9 cellular contexts compared by ENCODE assay signal in genomic region chr19:1098177-1099051, GRCh38. TPM values are rescaled to one million over a fixed set of nuclear protein-coding genes. Genes with fewer than 3 reads are reported as not detected.
DNase-seq lines count a peak whose midpoint lies in the region; ATAC-seq and TF ChIP-seq lines count a peak whose summit lies in the region.
"Had no signal": no experiment of that assay in that cellular context is flagged by ENCODE, and none has a peak within 500 bp of the region (broad histone marks: within the 10 kb centered on the region; RNA-seq: fewer than 3 reads in every experiment).

No MANE protein-coding gene starts in this region.

- H3K27ac Mint-ChIP-seq in stimulated activated naive CD8-positive, alpha-beta T cell treated with anti-CD3 and anti-CD28 coated beads, Interleukin-15, Interleukin-2, amounts not matched to agents 100 ng/mL and 50 ng/mL, for 24 hours = peak overlapping the region; percentile 84

- no peak overlapping the region for H3K4me3 ChIP-seq in ascending aorta
- no peak overlapping the region for H3K4me3 ChIP-seq in mucosa of descending colon

- H3K27me3 ChIP-seq in ascending aorta = no peaks in the 10 kb centered on the region

- no peaks in the 10 kb centered on the region for H3K36me3 ChIP-seq in ascending aorta
- no peaks in the 10 kb centered on the region for H3K36me3 ChIP-seq in mucosa of descending colon (ENCODE audit: low read depth)

- no peak for ATAC-seq in stimulated activated naive CD8-positive, alpha-beta T cell treated with anti-CD3 and anti-CD28 coated beads, Interleukin-15, Interleukin-2, amounts not matched to agents 100 U/mL and 50 U/mL, for 24 hours
- peak; percentile 13 for ATAC-seq in mucosa of descending colon
- no peak for ATAC-seq in GM19035 (IDR thresholded peaks at IDR 0.05; ENCODE audit: unreplicated experiment)
- no peak for ATAC-seq in HG03095 (IDR thresholded peaks at IDR 0.05; ENCODE audit: unreplicated experiment)
- ATAC-seq in GM18498 (IDR thresholded peaks at IDR 0.05; ENCODE audit: unreplicated experiment) = no peak

- intact Hi-C loops in ascending aorta (cut with DNase I) (no loop called here), mucosa of descending colon (cut with DNase I, micrococcal nuclease) (no loop called here)

- H3K4me1 ChIP-seq in ascending aorta = peaks cover 34 to 52% of the 10 kb centered on the region in 2 donors
- H3K4me1 ChIP-seq in mucosa of descending colon (ENCODE audit: low read depth) = peaks cover 41% of the 10 kb centered on the region

- no peak for TF ChIP-seq CTCF in ascending aorta (IDR thresholded peaks at IDR 0.05)
- TF ChIP-seq CTCF in mucosa of descending colon (IDR thresholded peaks at IDR 0.05) = no peak

- H3K36me3 Mint-ChIP-seq in stimulated activated naive CD8-positive, alpha-beta T cell treated with anti-CD3 and anti-CD28 coated beads, Interleukin-15, Interleukin-2, amounts not matched to agents 100 ng/mL and 50 ng/mL, for 24 hours (ENCODE audit: low read depth) = no peaks in the 10 kb centered on the region

- peak overlapping the region; percentile 98 to 99 for H3K27ac ChIP-seq in ascending aorta

- H3K4me3 Mint-ChIP-seq in stimulated activated naive CD8-positive, alpha-beta T cell treated with anti-CD3 and anti-CD28 coated beads, Interleukin-15, Interleukin-2, amounts not matched to agents 100 ng/mL and 50 ng/mL, for 24 hours = no peak overlapping the region

- no peaks in the 10 kb centered on the region for H3K27me3 Mint-ChIP-seq in stimulated activated naive CD8-positive, alpha-beta T cell treated with anti-CD3 and anti-CD28 coated beads, Interleukin-15, Interleukin-2, amounts not matched to agents 100 ng/mL and 50 ng/mL, for 24 hours

- no peak for DNase-seq in stimulated activated naive CD8-positive, alpha-beta T cell treated with anti-CD3 and anti-CD28 coated beads, Interleukin-15, Interleukin-2, amounts not matched to agents 100 U/mL and 50 U/mL, for 24 hours
- DNase-seq in ascending aorta (ENCODE audit: low spot score in 2 of 2) (no peak), mucosa of descending colon (no peak), hippocampal formation (lab: John Stamatoyannopoulos, UW) (no peak)
- DNase-seq: NCI-H1930 had no signal

- H3K9me3 Mint-ChIP-seq in stimulated activated naive CD8-positive, alpha-beta T cell treated with anti-CD3 and anti-CD28 coated beads, Interleukin-15, Interleukin-2, amounts not matched to agents 100 ng/mL and 50 ng/mL, for 24 hours = no peaks in the 10 kb centered on the region

- H3K9me3 ChIP-seq in ascending aorta = no peaks in the 10 kb centered on the region
- H3K9me3 ChIP-seq in mucosa of descending colon = no peaks in the 10 kb centered on the region

- H3K4me1 Mint-ChIP-seq in stimulated activated naive CD8-positive, alpha-beta T cell treated with anti-CD3 and anti-CD28 coated beads, Interleukin-15, Interleukin-2, amounts not matched to agents 100 ng/mL and 50 ng/mL, for 24 hours (ENCODE audit: low read depth) = peaks cover 79% of the 10 kb centered on the region

RNA-seq across cellular contexts. Expression of gene POLR2E, which starts 3.2 kb away (rescaled TPM):
- 72.1 TPM for total RNA-seq in ascending aorta
- 100 to 1,000 TPM; 108 to 138 (median 133) TPM for total RNA-seq in mucosa of descending colon

RNA-seq across cellular contexts. Expression of gene GPX4, which starts 5.4 kb away (rescaled TPM):
- total RNA-seq in ascending aorta = 348 TPM
- total RNA-seq in mucosa of descending colon = 100 to 1,000 TPM; 126 to 187 (median 144) TPM

RNA-seq across cellular contexts. Expression of gene ARHGAP45, which starts 31.4 kb away (rescaled TPM):
- total RNA-seq in ascending aorta (66.5 TPM), mucosa of descending colon (10 to 100 TPM; 33.9 to 64.3 (median 58.8) TPM)

RNA-seq across cellular contexts. Expression of gene ABCA7, which starts 58.5 kb away (rescaled TPM):
- 96.6 TPM for total RNA-seq in ascending aorta
- 10 to 100 TPM; 23.5 to 25.6 (median 25.6) TPM for total RNA-seq in mucosa of descending colon
